Comparison of ENCODE assay signal across 1 cellular context in the genomic region with DNA sequence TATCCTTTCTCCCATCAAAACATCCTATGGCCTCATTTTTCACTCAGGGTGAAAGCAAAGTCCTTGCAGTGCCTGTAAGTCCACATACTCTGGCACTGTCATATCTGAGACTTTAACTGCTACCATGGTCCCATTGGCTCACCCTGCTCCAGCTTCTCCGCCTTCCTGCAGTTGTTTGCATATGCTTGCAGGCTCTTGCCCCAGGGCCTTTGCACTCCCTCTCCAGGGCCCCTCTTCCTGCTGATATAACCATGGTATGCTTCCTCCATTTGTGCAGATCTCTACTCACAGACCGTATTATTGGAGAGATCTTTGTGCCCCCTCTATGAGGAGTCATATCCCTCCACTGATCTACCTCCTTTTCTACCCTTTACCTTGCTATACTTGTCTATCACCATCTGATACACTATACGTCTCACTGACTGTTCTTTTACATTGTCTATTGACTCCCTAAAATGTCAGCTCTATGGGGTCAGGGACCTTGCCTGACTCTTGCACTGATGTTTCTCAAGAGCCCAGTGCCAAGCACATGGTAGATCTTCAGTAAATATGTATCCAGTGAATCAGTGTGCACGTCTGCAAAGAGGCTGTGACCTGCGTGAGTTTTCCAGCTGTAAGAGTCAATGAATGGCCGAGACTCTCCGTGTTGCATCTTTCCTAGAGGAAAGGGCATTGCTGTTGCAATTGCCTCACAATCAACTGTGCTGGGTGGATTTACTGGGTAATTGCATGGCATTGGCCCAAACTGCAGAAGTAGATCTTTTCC.
A peak's percentile ranks its signal among the peaks of the same experiment; 100 is the strongest.
TF ChIP-seq lines count a peak whose summit lies in the region.

No MANE protein-coding gene starts in this region.

TF ChIP-seq in A549, 52 proteins besides CTCF, POLR2A, EP300 and RAD21 (continued from another document):
- TF ChIP-seq E2F6 (IDR thresholded peaks at IDR 0.05; ENCODE audit: borderline replicate concordance, low read depth) (no peak), HOXB13 (CRISPR knock-in tag; IDR thresholded peaks at IDR 0.05; ENCODE audit: low read depth) (no peak), EHF (CRISPR knock-in tag; IDR thresholded peaks at IDR 0.05) (no peak), RNF2 (IDR thresholded peaks at IDR 0.05; ENCODE audit: borderline replicate concordance, low read depth) (no peak), JUN (IDR thresholded peaks at IDR 0.05) (peak; percentile 38 to 47; a peak in 1 of 5 replicates), CEBPB (IDR thresholded peaks at IDR 0.05) (peak; percentile 59 to 76), EHMT2 (IDR thresholded peaks at IDR 0.05; ENCODE audit: low read depth) (no peak), ESRRA (IDR thresholded peaks at IDR 0.05; ENCODE audit: borderline replicate concordance, low read length) (no peak), SMC3 (IDR thresholded peaks at IDR 0.05) (no peak), MYC (IDR thresholded peaks at IDR 0.05; ENCODE audit: borderline replicate concordance, low read length) (peak; percentile 84), TP53 (CRISPR knock-in tag; IDR thresholded peaks at IDR 0.05) (no peak), REST (IDR thresholded peaks at IDR 0.05) (no peak), RFX5 (IDR thresholded peaks at IDR 0.05) (no peak), RARB (CRISPR knock-in tag; IDR thresholded peaks at IDR 0.05) (no peak), NPAS2 (CRISPR knock-in tag; IDR thresholded peaks at IDR 0.05; ENCODE audit: borderline replicate concordance) (no peak), JUNB (IDR thresholded peaks at IDR 0.05) (peak; percentile 43), BHLHE40 (IDR thresholded peaks at IDR 0.05; ENCODE audit: low read depth, low read length) (no peak), HOXB5 (CRISPR knock-in tag; IDR thresholded peaks at IDR 0.05) (no peak; the same call in 1 of the 2 replicates), ZSCAN20 (CRISPR knock-in tag; IDR thresholded peaks at IDR 0.05) (no peak), FOSL2 (IDR thresholded peaks at IDR 0.05) (peak; percentile 44; the same call in 1 of the 2 replicates), FOSL2 (CRISPR knock-in tag; IDR thresholded peaks at IDR 0.05) (peak; percentile 86)
- TF ChIP-seq, protein P1, sequence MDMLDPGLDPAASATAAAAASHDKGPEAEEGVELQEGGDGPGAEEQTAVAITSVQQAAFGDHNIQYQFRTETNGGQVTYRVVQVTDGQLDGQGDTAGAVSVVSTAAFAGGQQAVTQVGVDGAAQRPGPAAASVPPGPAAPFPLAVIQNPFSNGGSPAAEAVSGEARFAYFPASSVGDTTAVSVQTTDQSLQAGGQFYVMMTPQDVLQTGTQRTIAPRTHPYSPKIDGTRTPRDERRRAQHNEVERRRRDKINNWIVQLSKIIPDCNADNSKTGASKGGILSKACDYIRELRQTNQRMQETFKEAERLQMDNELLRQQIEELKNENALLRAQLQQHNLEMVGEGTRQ (IDR thresholded peaks at IDR 0.05), result no peak
- TF ChIP-seq, protein P2, sequence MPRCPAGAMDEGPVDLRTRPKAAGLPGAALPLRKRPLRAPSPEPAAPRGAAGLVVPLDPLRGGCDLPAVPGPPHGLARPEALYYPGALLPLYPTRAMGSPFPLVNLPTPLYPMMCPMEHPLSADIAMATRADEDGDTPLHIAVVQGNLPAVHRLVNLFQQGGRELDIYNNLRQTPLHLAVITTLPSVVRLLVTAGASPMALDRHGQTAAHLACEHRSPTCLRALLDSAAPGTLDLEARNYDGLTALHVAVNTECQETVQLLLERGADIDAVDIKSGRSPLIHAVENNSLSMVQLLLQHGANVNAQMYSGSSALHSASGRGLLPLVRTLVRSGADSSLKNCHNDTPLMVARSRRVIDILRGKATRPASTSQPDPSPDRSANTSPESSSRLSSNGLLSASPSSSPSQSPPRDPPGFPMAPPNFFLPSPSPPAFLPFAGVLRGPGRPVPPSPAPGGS (IDR thresholded peaks at IDR 0.05), result 0 out of 3 replicates have a peak, but pooled peaks have one; percentile 32
- TF ChIP-seq, protein P3, sequence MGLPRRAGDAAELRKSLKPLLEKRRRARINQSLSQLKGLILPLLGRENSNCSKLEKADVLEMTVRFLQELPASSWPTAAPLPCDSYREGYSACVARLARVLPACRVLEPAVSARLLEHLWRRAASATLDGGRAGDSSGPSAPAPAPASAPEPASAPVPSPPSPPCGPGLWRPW (IDR thresholded peaks at IDR 0.05), result peak; percentile 43; the same call in 1 of the 2 replicates
